ENCODE assay signal across 27 cellular contexts in the genomic region with DNA sequence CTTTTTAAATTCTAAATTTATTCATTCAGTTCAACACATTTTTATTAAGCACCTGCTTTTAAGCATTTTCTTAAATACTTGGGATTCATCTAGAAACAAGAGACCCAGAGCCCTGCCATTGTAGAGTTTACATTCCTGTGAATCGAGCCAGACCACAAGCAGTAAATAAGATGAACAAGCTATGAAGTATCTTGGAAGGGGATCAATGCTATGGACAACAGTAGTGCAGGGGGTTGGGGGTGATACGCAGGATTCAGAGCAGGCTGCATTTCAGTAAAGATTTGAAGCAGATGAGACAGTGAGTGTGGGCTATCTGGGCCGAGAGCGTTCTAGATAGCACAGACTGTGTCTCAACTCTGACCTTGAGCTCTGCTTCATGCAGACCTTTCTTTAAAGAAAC. TPM values are rescaled to one million over a fixed set of nuclear protein-coding genes. Genes with fewer than 3 reads are reported as not detected.
A peak's percentile ranks its signal among the peaks of the same experiment; 100 is the strongest.
DNase-seq lines count a peak whose midpoint lies in the region; ATAC-seq, FAIRE-seq and TF ChIP-seq lines count a peak whose summit lies in the region.
"Had no signal": no experiment of that assay in that cellular context is flagged by ENCODE, and none has a peak within 500 bp of the region (broad histone marks: within the 10 kb centered on the region; RNA-seq: fewer than 3 reads in every experiment).

No MANE protein-coding gene starts in this region.

- peak; percentile 30 for DNase-seq in ELR (ENCODE audit: low read depth)
- DNase-seq in fibroblast of peridontal ligament (ENCODE audit: extremely low read depth), result peak; percentile 90
- peak; percentile 61 for DNase-seq in skeletal muscle cell (ENCODE audit: low read depth)
- no peak for DNase-seq in pancreas
- DNase-seq in LoVo (ENCODE audit: low spot score), result no peak
- no peak for DNase-seq in HuH-7.5 (ENCODE audit: low spot score)
- DNase-seq: activated B cell treated with CpG ODN at 0.5 μM for 24 hours; activated CD4-positive, alpha-beta memory T cell treated with anti-CD3 and anti-CD28 coated beads for 36 hours; BE2C; Caco-2; dermis blood vessel endothelial cell; KG1; kidney; NCI-H1694; NCI-H526 treated with DMSO at 0.1 percent for 48 hours; occipital lobe; stimulated activated CD4-positive, alpha-beta T cell treated with anti-CD3 and anti-CD28 coated beads, Interleukin-4, amount 100 ng/mL, for 24 hours; stimulated activated naive CD4-positive, alpha-beta T cell treated with Interleukin-2 at 50 U/mL for 16 hours; T1000; thyroid gland had no signal

- no peak for TF ChIP-seq CTCF in pancreas (IDR thresholded peaks at IDR 0.05)

- peaks cover 0 to 33% (median 10%) of the 10 kb centered on the region in 3 donors for H3K36me3 ChIP-seq in pancreas

- FAIRE-seq in pancreas (lab: Jason Lieb, UNC), result no peak
- FAIRE-seq: H1, kidney had no signal

- H3K4me3 ChIP-seq in skeletal muscle cell (ENCODE audit: low read depth, low read length) (no peak overlapping the region), pancreas (no peak overlapping the region)
- H3K4me3 ChIP-seq: gastroesophageal sphincter, thyroid gland had no signal

- intact Hi-C loops in pancreas (cut with DNase I), result no loop called here

- H3K4me1 ChIP-seq in pancreas, result peaks cover 0 to 6% (median 0%) of the 10 kb centered on the region in 3 donors
- H3K4me1 ChIP-seq: BE2C, Caco-2, gastroesophageal sphincter, thyroid gland had no signal

- ATAC-seq in SK-N-SH treated with all-trans-retinoic acid at 6 μM for 48 hours (peak; percentile 83), HG03095 (IDR thresholded peaks at IDR 0.05; ENCODE audit: unreplicated experiment) (no peak), pancreas (no peak)
- ATAC-seq: gastroesophageal sphincter had no signal

- no peaks in the 10 kb centered on the region for H3K27me3 ChIP-seq in pancreas
- H3K27me3 ChIP-seq: BE2C, gastroesophageal sphincter, thyroid gland had no signal

- WGBS in pancreas, 2 donors, result 72 to 75% methylated on average over 4 of the region's 4 CpGs

- no peak overlapping the region for H3K27ac ChIP-seq in pancreas
- H3K27ac ChIP-seq: gastroesophageal sphincter, thyroid gland had no signal

- H3K9me3 ChIP-seq in pancreas, result peaks cover 0 to 4% (median 0%) of the 10 kb centered on the region in 4 donors
- H3K9me3 ChIP-seq: BE2C, Caco-2, gastroesophageal sphincter, thyroid gland had no signal

TF ChIP-seq in SK-N-SH treated with all-trans-retinoic acid at 6 μM for 48 hours, 23 proteins besides CTCF, POLR2A, EP300 and RAD21:
- TF ChIP-seq OSR1 (CRISPR knock-in tag; IDR thresholded peaks at IDR 0.05) (no peak), ARNTL (CRISPR knock-in tag; IDR thresholded peaks at IDR 0.05; ENCODE audit: borderline replicate concordance, low read depth) (no peak), PPARA (CRISPR knock-in tag; IDR thresholded peaks at IDR 0.05; ENCODE audit: borderline replicate concordance) (no peak), RARB (CRISPR knock-in tag; IDR thresholded peaks at IDR 0.05) (no peak), SNAI2 (CRISPR knock-in tag; IDR thresholded peaks at IDR 0.05) (no peak), TOX (CRISPR knock-in tag; IDR thresholded peaks at IDR 0.05; ENCODE audit: borderline replicate concordance) (no peak), ZNF8 (CRISPR knock-in tag; IDR thresholded peaks at IDR 0.05) (no peak)
- TF ChIP-seq, protein P1, sequence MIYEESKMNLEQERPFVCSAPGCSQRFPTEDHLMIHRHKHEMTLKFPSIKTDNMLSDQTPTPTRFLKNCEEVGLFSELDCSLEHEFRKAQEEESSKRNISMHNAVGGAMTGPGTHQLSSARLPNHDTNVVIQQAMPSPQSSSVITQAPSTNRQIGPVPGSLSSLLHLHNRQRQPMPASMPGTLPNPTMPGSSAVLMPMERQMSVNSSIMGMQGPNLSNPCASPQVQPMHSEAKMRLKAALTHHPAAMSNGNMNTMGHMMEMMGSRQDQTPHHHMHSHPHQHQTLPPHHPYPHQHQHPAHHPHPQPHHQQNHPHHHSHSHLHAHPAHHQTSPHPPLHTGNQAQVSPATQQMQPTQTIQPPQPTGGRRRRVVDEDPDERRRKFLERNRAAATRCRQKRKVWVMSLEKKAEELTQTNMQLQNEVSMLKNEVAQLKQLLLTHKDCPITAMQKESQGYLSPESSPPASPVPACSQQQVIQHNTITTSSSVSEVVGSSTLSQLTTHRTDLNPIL (CRISPR knock-in tag; IDR thresholded peaks at IDR 0.05; ENCODE audit: low read depth), result no peak

RNA-seq across cellular contexts. Expression of a gene that starts 35.1 kb away (rescaled TPM):
- total RNA-seq in pancreas, result not detected
- polyA plus RNA-seq in pancreas, result under 1 TPM in 1 of 2 donors, not detected in 1; 0.02 TPM
- total RNA-seq: activated B cell treated with CpG ODN at 0.5 μM for 24 hours; activated CD4-positive, alpha-beta memory T cell treated with anti-CD3 and anti-CD28 coated beads for 36 hours; Caco-2; dermis blood vessel endothelial cell; H1; HT-29; kidney; occipital lobe; renal cortical epithelial cell; thyroid gland had no signal
- polyA plus RNA-seq: adipose tissue, H1 had no signal

RNA-seq across cellular contexts. Expression of a gene that starts 37.3 kb away (rescaled TPM):
- total RNA-seq in pancreas, result not detected
- polyA plus RNA-seq in pancreas, result not detected
- total RNA-seq: activated B cell treated with CpG ODN at 0.5 μM for 24 hours; activated CD4-positive, alpha-beta memory T cell treated with anti-CD3 and anti-CD28 coated beads for 36 hours; Caco-2; dermis blood vessel endothelial cell; gastroesophageal sphincter; H1; HT-29; kidney; occipital lobe; renal cortical epithelial cell; thyroid gland had no signal
- polyA plus RNA-seq: adipose tissue, H1 had no signal

Comparison
In these comparisons a context has a peak if more than half of its experiments do, and no peak if none do; other contexts are left out.
1. DNase-seq: peak in ELR (single experiment), fibroblast of peridontal ligament (single experiment) and skeletal muscle cell (single experiment); none in pancreas (0 of 6), LoVo (single experiment) and HuH-7.5 (single experiment).